ENCODE assay signal across 23 cellular contexts in the genomic region with DNA sequence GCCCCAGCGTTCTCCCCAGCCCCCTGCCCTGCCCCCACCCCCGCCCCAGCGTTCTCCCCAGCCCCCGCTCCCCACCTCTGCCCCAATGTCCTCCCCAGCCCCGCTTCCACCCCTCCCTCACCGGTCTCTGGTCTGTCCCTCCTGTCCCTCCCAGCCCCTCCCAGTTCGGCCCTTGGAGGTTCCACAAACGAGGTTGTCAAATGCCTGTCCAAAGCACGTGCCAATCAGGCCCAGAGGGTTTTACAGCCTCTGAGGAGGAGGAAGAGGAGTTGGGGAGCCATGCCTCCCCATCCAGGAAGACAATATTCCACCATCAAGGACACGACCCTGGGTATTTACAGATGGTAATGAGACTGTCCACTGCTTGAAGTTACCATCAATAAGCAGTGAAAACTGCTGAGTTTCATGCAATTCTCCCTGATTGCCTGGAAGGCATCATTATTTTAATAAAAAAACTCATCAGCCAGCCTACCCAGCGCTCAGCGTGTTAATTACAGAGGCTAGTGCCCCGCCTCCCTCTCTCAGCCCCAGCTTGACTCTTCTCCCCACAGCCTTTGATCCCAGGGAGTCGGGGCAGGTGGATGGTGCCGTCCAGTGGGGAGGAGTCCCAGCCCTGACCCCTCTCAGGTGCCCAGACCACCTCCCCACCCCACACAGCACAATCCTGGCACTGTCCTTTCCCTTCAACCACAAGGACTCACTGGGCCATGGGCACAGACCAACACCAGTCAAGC. TPM values are rescaled to one million over a fixed set of nuclear protein-coding genes. Genes with fewer than 3 reads are reported as not detected.
"Had no signal": no experiment of that assay in that cellular context is flagged by ENCODE, and none has a peak within 500 bp of the region (broad histone marks: within the 10 kb centered on the region; RNA-seq: fewer than 3 reads in every experiment).

No MANE protein-coding gene starts in this region.

- H3K4me3 ChIP-seq: coronary artery, gastrocnemius medialis, left ventricle myocardium inferior, ovary, right lobe of liver, testis, upper lobe of left lung had no signal

- H3K9me3 ChIP-seq: gastrocnemius medialis, left ventricle myocardium inferior, ovary, right lobe of liver, testis, upper lobe of left lung had no signal

- H3K27me3 ChIP-seq: brain microvascular endothelial cell, ovary, right lobe of liver, testis, upper lobe of left lung had no signal

- H3K4me3 Mint-ChIP-seq: central memory CD8-positive, alpha-beta T cell; neural crest cell; stimulated activated effector memory CD8-positive, alpha-beta T cell treated with anti-CD3 and anti-CD28 coated beads, Interleukin-12 subunit alpha, Interleukin-12 subunit beta, amount 100 ng/mL, for 72 hours had no signal

- H3K9me3 Mint-ChIP-seq: central memory CD8-positive, alpha-beta T cell; neural crest cell; stimulated activated effector memory CD8-positive, alpha-beta T cell treated with anti-CD3 and anti-CD28 coated beads, Interleukin-12 subunit alpha, Interleukin-12 subunit beta, amount 100 ng/mL, for 72 hours had no signal

- H3K27ac ChIP-seq: brain microvascular endothelial cell, coronary artery, gastrocnemius medialis, left ventricle myocardium inferior, ovary, right lobe of liver, testis, upper lobe of left lung had no signal

- H3K27ac Mint-ChIP-seq: stimulated activated effector memory CD8-positive, alpha-beta T cell treated with anti-CD3 and anti-CD28 coated beads, Interleukin-12 subunit alpha, Interleukin-12 subunit beta, amount 100 ng/mL, for 72 hours had no signal

- H3K36me3 ChIP-seq: brain microvascular endothelial cell, gastrocnemius medialis, left ventricle myocardium inferior, ovary, right lobe of liver, upper lobe of left lung had no signal

- DNase-seq: activated CD8-positive, alpha-beta memory T cell treated with anti-CD3 and anti-CD28 coated beads for 24 hours; activated CD8-positive, alpha-beta memory T cell treated with anti-CD3 and anti-CD28 coated beads, Interleukin-2, amount 50 U/mL, for 48 hours; activated effector memory CD4-positive, alpha-beta T cell treated with Interleukin-2 at 50 U/mL for 16 hours; activated T-cell treated with anti-CD3 and anti-CD28 coated beads, Interleukin-2, amount 50 U/mL, for 48 hours; brain microvascular endothelial cell; gastrocnemius medialis; left ventricle myocardium inferior; mammary epithelial cell; stimulated activated CD4-positive, alpha-beta T cell treated with anti-CD3 and anti-CD28 coated beads, Interleukin-4, amount 100 ng/mL, for 24 hours; T1000; testis had no signal

- ATAC-seq: esophagus mucosa; gastrocnemius medialis; right lobe of liver; stimulated activated effector memory CD8-positive, alpha-beta T cell treated with anti-CD3 and anti-CD28 coated beads, Interleukin-12 subunit alpha, Interleukin-12 subunit beta, amount 100 ng/mL, for 72 hours had no signal

- H3K36me3 Mint-ChIP-seq: stimulated activated effector memory CD8-positive, alpha-beta T cell treated with anti-CD3 and anti-CD28 coated beads, Interleukin-12 subunit alpha, Interleukin-12 subunit beta, amount 100 ng/mL, for 72 hours had no signal

- H3K4me1 Mint-ChIP-seq: central memory CD8-positive, alpha-beta T cell; neural crest cell; stimulated activated effector memory CD8-positive, alpha-beta T cell treated with anti-CD3 and anti-CD28 coated beads, Interleukin-12 subunit alpha, Interleukin-12 subunit beta, amount 100 ng/mL, for 72 hours had no signal

- H3K4me1 ChIP-seq: gastrocnemius medialis, right lobe of liver, testis had no signal

RNA-seq across cellular contexts. Expression of gene C14orf180, which starts 30.6 kb away (rescaled TPM):
- total RNA-seq: esophagus mucosa; kidney epithelial cell; mammary epithelial cell; neural crest cell; pulmonary artery endothelial cell; T-helper 1 cell treated with Interleukin-12 subunit alpha and Interleukin-12 subunit beta and Interleukin-4 antibody, amounts not matched to agents 30 ng/mL and 1 ng/mL, for 36 hours; upper lobe of left lung had no signal
- polyA plus RNA-seq: mammary epithelial cell had no signal

RNA-seq across cellular contexts. Expression of gene TMEM179, which starts 55.6 kb away (rescaled TPM):
- total RNA-seq: esophagus mucosa, gastrocnemius medialis, kidney epithelial cell, myocyte, upper lobe of left lung had no signal
- polyA plus RNA-seq: mammary epithelial cell had no signal
